In the genomic region with DNA sequence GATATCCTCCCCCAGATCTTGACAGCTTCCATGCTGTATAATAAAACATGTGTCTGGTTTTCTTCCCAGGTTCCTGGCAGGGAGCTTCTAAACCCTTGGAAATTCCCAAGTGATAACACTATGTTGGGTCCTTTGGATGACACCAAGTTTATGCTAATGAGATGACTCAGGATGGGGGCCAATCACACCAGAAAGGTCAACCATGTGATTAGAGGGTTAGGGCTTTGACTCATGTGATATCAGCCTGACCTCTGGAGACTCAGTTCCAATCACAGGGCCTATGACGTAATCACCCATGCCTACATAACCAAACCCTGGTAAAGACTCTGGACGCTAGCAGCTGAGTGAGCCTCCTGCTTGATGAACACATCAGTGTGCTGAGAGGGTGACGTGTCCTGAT, we compare ENCODE assay signal across 14 cellular contexts.
A peak's percentile ranks its signal among the peaks of the same experiment; 100 is the strongest.
DNase-seq lines count a peak whose midpoint lies in the region; ATAC-seq, FAIRE-seq and TF ChIP-seq lines count a peak whose summit lies in the region.
"Had no signal": no experiment of that assay in that cellular context is flagged by ENCODE, and none has a peak within 500 bp of the region (broad histone marks: within the 10 kb centered on the region; RNA-seq: fewer than 3 reads in every experiment).

No MANE protein-coding gene starts in this region.

- BruUV-seq in K562 (replicated peaks; lab: Mats Ljungman, UMichigan), result no TSS peak

- POLR2A ChIA-PET in K562 (lab: Yijun Ruan, JAX), result no interaction called here

- no peak overlapping the region for H3K9ac ChIP-seq in K562 (ENCODE audit: insufficient read depth in 1 of 2, low read depth in 2 of 2, low read length in 2 of 2)

- no peaks in the 10 kb centered on the region for H3K4me1 ChIP-seq in K562 (replicated peaks in 1 of 2; ENCODE audit: control insufficient read depth in 2 of 2, insufficient read depth in 2 of 2, low read length in 2 of 2)
- peaks cover 7 to 16% of the 10 kb centered on the region in 2 donors for H3K4me1 ChIP-seq in thyroid gland

- H3K36me3 Mint-ChIP-seq in immature natural killer cell, result no peaks in the 10 kb centered on the region
- no peaks in the 10 kb centered on the region for H3K36me3 Mint-ChIP-seq in effector memory CD8-positive, alpha-beta T cell (ENCODE audit: insufficient read depth)

- H3K36me3 ChIP-seq in K562 (ENCODE audit: control insufficient read depth, insufficient read depth, low read length), result no peaks in the 10 kb centered on the region
- no peaks in the 10 kb centered on the region for H3K36me3 ChIP-seq in thyroid gland

- H3K79me2 ChIP-seq in K562 (ENCODE audit: control insufficient read depth, insufficient read depth, low read length), result no peaks in the 10 kb centered on the region

- H3K27me3 Mint-ChIP-seq in immature natural killer cell (ENCODE audit: low read depth in 3 of 3), result peaks cover 0 to 1% (median 0%) of the 10 kb centered on the region in 3 donors
- H3K27me3 Mint-ChIP-seq in effector memory CD8-positive, alpha-beta T cell, result no peaks in the 10 kb centered on the region
- H3K27me3 Mint-ChIP-seq: activated T-cell treated with anti-CD3 and anti-CD28 coated beads, Interleukin-2, amount 50 U/mL, for 24 hours had no signal

- no peak overlapping the region for H3K27ac ChIP-seq in K562 (ENCODE audit: extremely low read depth, low read depth, low read length)
- H3K27ac ChIP-seq in thyroid gland, result peak overlapping the region in 2 of 3 donors; percentile 23 to 41

- H3K4me1 Mint-ChIP-seq in immature natural killer cell, result no peaks in the 10 kb centered on the region
- H3K4me1 Mint-ChIP-seq in effector memory CD8-positive, alpha-beta T cell (ENCODE audit: low read depth in 2 of 2), result no peaks in the 10 kb centered on the region

- intact Hi-C loops in K562 (cut with micrococcal nuclease), result no loop called here
- intact Hi-C loops in thyroid gland (cut with DNase I), result no loop called here

- H3K4me3 Mint-ChIP-seq in immature natural killer cell, result no peak overlapping the region
- no peak overlapping the region for H3K4me3 Mint-ChIP-seq in effector memory CD8-positive, alpha-beta T cell
- H3K4me3 Mint-ChIP-seq: activated T-cell treated with anti-CD3 and anti-CD28 coated beads, Interleukin-2, amount 50 U/mL, for 24 hours had no signal

- DNase-seq in HS-5 (ENCODE audit: low read depth), result peak; percentile 81
- DNase-seq in K562 (ENCODE audit: extremely low read depth in 1 of 4, low spot score in 3 of 4), result peak in 1 of 4 experiments; percentile 6
- peak; percentile 69 for DNase-seq in iris pigment epithelial cell (ENCODE audit: low read depth)
- no peak for DNase-seq in thyroid gland
- DNase-seq in immature natural killer cell, result no peak
- no peak for DNase-seq in NK-92 (lab: John Stamatoyannopoulos, UW; ENCODE audit: unreplicated experiment)
- no peak for DNase-seq in effector memory CD8-positive, alpha-beta T cell
- no peak for DNase-seq in ecto neural progenitor cell (ENCODE audit: low spot score)
- DNase-seq: activated T-cell treated with anti-CD3 and anti-CD28 coated beads, Interleukin-2, amount 50 U/mL, for 24 hours; effector memory CD4-positive, alpha-beta T cell; NCI-H2029; stimulated activated CD4-positive, alpha-beta T cell treated with anti-CD3 and anti-CD28 coated beads, Interleukin-4, amount 100 ng/mL, for 24 hours; T-helper 9 cell had no signal

- TF ChIP-seq EP300 in K562 (IDR thresholded peaks at IDR 0.05; ENCODE audit: low read length), result no peak

- H2AFZ ChIP-seq in K562 (ENCODE audit: low read depth, low read length), result no peak overlapping the region

- H3K9me3 ChIP-seq in K562 (replicated peaks; ENCODE audit: control insufficient read depth, insufficient read depth, low read depth, low read length) (no peaks in the 10 kb centered on the region), thyroid gland (no peaks in the 10 kb centered on the region)
- H3K9me3 ChIP-seq: mucosa of descending colon had no signal

- FAIRE-seq in K562 (lab: Jason Lieb, UNC), result no peak

- H3K4me3 ChIP-seq in K562 (no peak overlapping the region), thyroid gland (replicated peaks in 1 of 3) (no peak overlapping the region)
- H3K4me3 ChIP-seq: mucosa of descending colon had no signal

- H4K20me1 ChIP-seq in K562 (replicated peaks; ENCODE audit: control insufficient read depth, insufficient read depth, low read length), result no peaks in the 10 kb centered on the region

- TF ChIP-seq POLR2A in K562 (conservative IDR thresholded peaks at IDR 0.05) (no peak), thyroid gland (IDR thresholded peaks at IDR 0.05) (no peak)

- H3K27me3 ChIP-seq in K562 (ENCODE audit: control insufficient read depth in 2 of 2, insufficient read depth in 2 of 2, low read length in 2 of 2) (no peaks in the 10 kb centered on the region), thyroid gland (no peaks in the 10 kb centered on the region)

- no peak overlapping the region for H3K27ac Mint-ChIP-seq in immature natural killer cell
- no peak overlapping the region for H3K27ac Mint-ChIP-seq in effector memory CD8-positive, alpha-beta T cell
- H3K27ac Mint-ChIP-seq: activated T-cell treated with anti-CD3 and anti-CD28 coated beads, Interleukin-2, amount 50 U/mL, for 24 hours had no signal

- H3K9me3 Mint-ChIP-seq in immature natural killer cell, result peaks cover 0 to 13% (median 3%) of the 10 kb centered on the region in 6 donors
- peaks cover 0 to 9% of the 10 kb centered on the region in 2 donors for H3K9me3 Mint-ChIP-seq in effector memory CD8-positive, alpha-beta T cell

- 6% methylated on average over 2 of the region's 3 CpGs for WGBS in K562 (ENCODE audit: insufficient coverage, low coverage, missing lambda C conversion rate)
- WGBS in thyroid gland, 2 donors, result 81 to 86% methylated on average over 3 of the region's 3 CpGs

- TF ChIP-seq CTCF in K562 (IDR thresholded peaks at IDR 0.05 in 2 of 3, conservative IDR thresholded peaks at IDR 0.05 in 1 of 3; ENCODE audit: insufficient read depth in 2 of 3, low read depth in 1 of 3, low read length in 3 of 3) (no peak), thyroid gland (IDR thresholded peaks at IDR 0.05) (no peak)

- no peak for ATAC-seq in K562
- no peak for ATAC-seq in effector memory CD8-positive, alpha-beta T cell (replicated peaks)
- ATAC-seq: mucosa of descending colon had no signal

- in situ Hi-C loops in K562 (cut with MboI), result no loop called here

- no peak overlapping the region for H3K4me2 ChIP-seq in K562 (ENCODE audit: insufficient read depth, low read length)

- CTCF ChIA-PET in K562 (lab: Yijun Ruan, JAX; ENCODE audit: low intra/inter-chr PET ratio), result no interaction called here

- no peak for TF ChIP-seq RAD21 in K562 (CRISPR knock-in tag; conservative IDR thresholded peaks at IDR 0.05 in 1 of 2, IDR thresholded peaks at IDR 0.05 in 1 of 2)

- H3K9me1 ChIP-seq in K562 (ENCODE audit: control insufficient read depth, insufficient read depth, low read length), result no peaks in the 10 kb centered on the region

TF ChIP-seq in K562, 482 proteins besides CTCF, POLR2A, EP300 and RAD21:
- TF ChIP-seq CEBPG (CRISPR knock-in tag; IDR thresholded peaks at IDR 0.05) (no peak), CEBPG (tag; conservative IDR thresholded peaks at IDR 0.05 in 1 of 2, IDR thresholded peaks at IDR 0.05 in 1 of 2) (peak in 1 of 2 experiments; percentile 33; a peak in 1 of 4 replicates), ATF7 (IDR thresholded peaks at IDR 0.05) (peak; percentile 82; the same call in 1 of the 2 replicates), WHSC1 (IDR thresholded peaks at IDR 0.05; ENCODE audit: low read length) (no peak), ZNF124 (CRISPR knock-in tag; IDR thresholded peaks at IDR 0.05) (no peak), JUND (IDR thresholded peaks at IDR 0.05; ENCODE audit: borderline replicate concordance, low read depth, low read length) (no peak), JUND (tag; IDR thresholded peaks at IDR 0.05; ENCODE audit: borderline replicate concordance, low read depth, low read length) (peak; percentile 40; the same call in 2 of the 3 replicates)
- TF ChIP-seq, protein P1, sequence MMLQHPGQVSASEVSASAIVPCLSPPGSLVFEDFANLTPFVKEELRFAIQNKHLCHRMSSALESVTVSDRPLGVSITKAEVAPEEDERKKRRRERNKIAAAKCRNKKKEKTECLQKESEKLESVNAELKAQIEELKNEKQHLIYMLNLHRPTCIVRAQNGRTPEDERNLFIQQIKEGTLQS (IDR thresholded peaks at IDR 0.05), result peak; percentile 77
- TF ChIP-seq, protein P1 (CRISPR knock-in tag; conservative IDR thresholded peaks at IDR 0.05), result no peak

Comparison
In these comparisons a context has a peak if more than half of its experiments do, and no peak if none do; other contexts are left out.
1. DNase-seq: peak in HS-5 (single experiment) and iris pigment epithelial cell (single experiment); none in thyroid gland (0 of 2), immature natural killer cell (0 of 3), NK-92 (single experiment), effector memory CD8-positive, alpha-beta T cell (0 of 3) and ecto neural progenitor cell (single experiment).